Comparison of ENCODE assay signal across 31 cellular contexts in genomic region chrX:109776432-109776831, GRCh38.
"Had no signal": no experiment of that assay in that cellular context is flagged by ENCODE, and none has a peak within 500 bp of the region (broad histone marks: within the 10 kb centered on the region; RNA-seq: fewer than 3 reads in every experiment).

No MANE protein-coding gene starts in this region.

- H3K9me3 ChIP-seq: ascending aorta, body of pancreas, breast epithelium had no signal

- H3K36me3 ChIP-seq: ascending aorta, brain microvascular endothelial cell, breast epithelium had no signal

- H3K27me3 ChIP-seq: ascending aorta, body of pancreas, brain microvascular endothelial cell had no signal

- DNase-seq: activated B cell treated with CpG ODN at 0.5 μM for 24 hours; activated CD4-positive, alpha-beta memory T cell treated with anti-CD3 and anti-CD28 coated beads for 36 hours; activated CD4-positive, alpha-beta T cell treated with anti-CD3 and anti-CD28 coated beads for 4 hours; activated CD4-positive, alpha-beta T cell treated with anti-CD3 and anti-CD28 coated beads, Interleukin-2, amount 10 ng/mL, durations not matched to agents 24 days and 14 days; activated CD4-positive, alpha-beta T cell treated with anti-CD3 and anti-CD28 coated beads, Interleukin-2, amount 50 U/mL, for 1 hour; activated CD4-positive, alpha-beta T cell treated with anti-CD3 and anti-CD28 coated beads, Interleukin-2, amount 50 U/mL, for 4 hours; activated CD4-positive, CD25-positive, alpha-beta regulatory T cell treated with anti-CD3 and anti-CD28 coated beads, Interleukin-2, amount 50 U/mL, for 72 hours; activated CD8-positive, alpha-beta memory T cell treated with anti-CD3 and anti-CD28 coated beads, Interleukin-2, amount 50 U/mL, for 4 hours; activated CD8-positive, alpha-beta T cell treated with anti-CD3 and anti-CD28 coated beads for 36 hours; activated effector memory CD4-positive, alpha-beta T cell treated with anti-CD3 and anti-CD28 coated beads, Interleukin-2, amount 50 U/mL, for 16 hours; activated gamma-delta T cell treated with Interleukin-2 at 50 U/mL for 16 hours; activated naive CD4-positive, alpha-beta T cell; activated naive CD4-positive, alpha-beta T cell treated with anti-CD3 and anti-CD28 coated beads for 36 hours; activated naive CD8-positive, alpha-beta T cell treated with anti-CD3 and anti-CD28 coated beads, Interleukin-2, amount 10 ng/mL, durations not matched to agents 7 days and 5 days; activated naive CD8-positive, alpha-beta T cell treated with anti-CD3 and anti-CD28 coated beads, Interleukin-2, amount 50 U/mL, for 24 hours; activated T-cell treated with anti-CD3 and anti-CD28 coated beads for 4 hours; activated T-cell treated with anti-CD3 and anti-CD28 coated beads, Interleukin-2, amount 50 U/mL, for 1 hour; activated T-cell treated with anti-CD3 and anti-CD28 coated beads, Interleukin-2, amount 50 U/mL, for 4 hours; activated T-cell treated with anti-CD3 and anti-CD28 coated beads, Interleukin-2, amount 50 U/mL, for 72 hours; amygdala; anterior cingulate cortex; body of pancreas; brain microvascular endothelial cell; central memory CD4-positive, alpha-beta T cell; T-helper 2 cell; T-helper 9 cell had no signal

- FAIRE-seq: TTC549 had no signal

- H3K27ac ChIP-seq: ascending aorta, body of pancreas, brain microvascular endothelial cell, breast epithelium, VCaP had no signal

- ATAC-seq: activated CD8-positive, alpha-beta T cell treated with anti-CD3 and anti-CD28 coated beads for 36 hours; activated naive CD8-positive, alpha-beta T cell treated with anti-CD3 and anti-CD28 coated beads, Interleukin-2, amount 50 U/mL, for 24 hours; activated T-cell treated with anti-CD3 and anti-CD28 coated beads, Interleukin-2, amount 50 U/mL, for 4 hours; activated T-cell treated with anti-CD3 and anti-CD28 coated beads, Interleukin-2, amount 50 U/mL, for 72 hours; activated T-helper 17 cell treated with anti-CD3 and anti-CD28 coated beads, Interleukin-2, amount 50 U/mL, for 72 hours; body of pancreas had no signal

- H3K4me1 ChIP-seq: ascending aorta, body of pancreas, breast epithelium had no signal

- H3K4me3 ChIP-seq: ascending aorta, body of pancreas, breast epithelium had no signal
